In genomic region chr17:21377821-21378396, GRCh38 we compare ENCODE assay signal across 1 cellular context.
A peak's percentile ranks its signal among the peaks of the same experiment; 100 is the strongest.
TF ChIP-seq lines count a peak whose summit lies in the region.

No MANE protein-coding gene starts in this region.

TF ChIP-seq in H1, 55 proteins besides CTCF, POLR2A, EP300 and RAD21 (continued from another document):
- no peak for TF ChIP-seq GTF2F1 (IDR thresholded peaks at IDR 0.05; ENCODE audit: borderline replicate concordance, low read depth, low read length)
- TF ChIP-seq BACH1 (IDR thresholded peaks at IDR 0.05; ENCODE audit: low read length), result no peak
- TF ChIP-seq, protein P1, sequence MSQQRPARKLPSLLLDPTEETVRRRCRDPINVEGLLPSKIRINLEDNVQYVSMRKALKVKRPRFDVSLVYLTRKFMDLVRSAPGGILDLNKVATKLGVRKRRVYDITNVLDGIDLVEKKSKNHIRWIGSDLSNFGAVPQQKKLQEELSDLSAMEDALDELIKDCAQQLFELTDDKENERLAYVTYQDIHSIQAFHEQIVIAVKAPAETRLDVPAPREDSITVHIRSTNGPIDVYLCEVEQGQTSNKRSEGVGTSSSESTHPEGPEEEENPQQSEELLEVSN (IDR thresholded peaks at IDR 0.05), result peak; percentile 33; the same call in 1 of the 2 replicates
- 0 out of 2 replicates have a peak, but pooled peaks have one; percentile 15 for TF ChIP-seq NRF1 (IDR thresholded peaks at IDR 0.05; ENCODE audit: low read depth, low read length)
- no peak for TF ChIP-seq KDM5A (IDR thresholded peaks at IDR 0.05; ENCODE audit: low read length)
- TF ChIP-seq CHD2 (IDR thresholded peaks at IDR 0.05; ENCODE audit: low read length), result no peak
